ENCODE assay signal across 27 cellular contexts in genomic region chr14:96624661-96625435, GRCh38.
DNase-seq lines count a peak whose midpoint lies in the region; ATAC-seq, FAIRE-seq and TF ChIP-seq lines count a peak whose summit lies in the region.
"Had no signal": no experiment of that assay in that cellular context is flagged by ENCODE, and none has a peak within 500 bp of the region (broad histone marks: within the 10 kb centered on the region; RNA-seq: fewer than 3 reads in every experiment).

No MANE protein-coding gene starts in this region.

- H3K9ac ChIP-seq in BLaER1 (no peak overlapping the region), HepG2 (ENCODE audit: insufficient read depth, low read depth, low read length) (no peak overlapping the region)

- H3K4me3 Mint-ChIP-seq in GM23338 (no peak overlapping the region), WTC11 (no peak overlapping the region)
- H3K4me3 Mint-ChIP-seq: activated CD8-positive, alpha-beta T cell treated with anti-CD3 and anti-CD28 coated beads, Interleukin-2, amount 10 ng/mL, durations not matched to agents 7 days and 5 days; neural crest cell had no signal

- H3K36me3 ChIP-seq in BLaER1 (no peaks in the 10 kb centered on the region), GM23338 (ENCODE audit: insufficient read depth) (no peaks in the 10 kb centered on the region), HepG2 (replicated peaks in 1 of 2; ENCODE audit: control insufficient read depth in 1 of 2, insufficient read depth in 2 of 2, low read length in 2 of 2) (no peaks in the 10 kb centered on the region), psoas muscle (ENCODE audit: insufficient read depth in 1 of 2, low read depth in 1 of 2) (no peaks in the 10 kb centered on the region), vagina (no peaks in the 10 kb centered on the region)
- H3K36me3 ChIP-seq: heart left ventricle, left ventricle myocardium inferior had no signal

- H3K9me3 Mint-ChIP-seq in GM23338 (no peaks in the 10 kb centered on the region), WTC11 (no peaks in the 10 kb centered on the region)
- H3K9me3 Mint-ChIP-seq: neural crest cell had no signal

- H3K9me3 ChIP-seq in BLaER1, result no peaks in the 10 kb centered on the region
- H3K9me3 ChIP-seq in HepG2 (ENCODE audit: low read length), result no peaks in the 10 kb centered on the region
- no peaks in the 10 kb centered on the region for H3K9me3 ChIP-seq in psoas muscle
- no peaks in the 10 kb centered on the region for H3K9me3 ChIP-seq in vagina
- H3K9me3 ChIP-seq: mucosa of descending colon, testis had no signal

- H3K4me1 ChIP-seq in BLaER1 (peaks cover 8% of the 10 kb centered on the region), GM23338 (ENCODE audit: insufficient read depth) (no peaks in the 10 kb centered on the region), HepG2 (ENCODE audit: insufficient read depth, low read length) (no peaks in the 10 kb centered on the region), psoas muscle (no peaks in the 10 kb centered on the region), vagina (no peaks in the 10 kb centered on the region)
- H3K4me1 ChIP-seq: heart left ventricle, left ventricle myocardium inferior, testis had no signal

- TF ChIP-seq RAD21 in HepG2 (CRISPR knock-in tag; IDR thresholded peaks at IDR 0.05), result no peak

- H3F3A ChIP-seq in GM23338 (replicated peaks; ENCODE audit: low read depth), result no peaks in the 10 kb centered on the region

- H3K27ac Mint-ChIP-seq in GM23338, result no peak overlapping the region
- H3K27ac Mint-ChIP-seq in WTC11, result no peak overlapping the region
- H3K27ac Mint-ChIP-seq: activated CD8-positive, alpha-beta T cell treated with anti-CD3 and anti-CD28 coated beads, Interleukin-2, amount 10 ng/mL, durations not matched to agents 7 days and 5 days had no signal

- TF ChIP-seq EP300 in HepG2 (IDR thresholded peaks at IDR 0.05; ENCODE audit: low read depth in 2 of 2, low read length in 2 of 2), result no peak
- TF ChIP-seq EP300 in HepG2 (CRISPR knock-in tag; IDR thresholded peaks at IDR 0.05; ENCODE audit: borderline replicate concordance), result no peak

- no peak overlapping the region for H3K27ac ChIP-seq in BLaER1
- no peak overlapping the region for H3K27ac ChIP-seq in GM23338 (ENCODE audit: low read depth)
- H3K27ac ChIP-seq in HepG2 (ENCODE audit: extremely low read length, insufficient read depth, low read length), result no peak overlapping the region
- no peak overlapping the region for H3K27ac ChIP-seq in psoas muscle
- H3K27ac ChIP-seq in vagina, result no peak overlapping the region
- H3K27ac ChIP-seq: heart left ventricle, left ventricle myocardium inferior, testis had no signal

- H3K4me2 ChIP-seq in BLaER1 (peak overlapping the region; percentile 49), GM23338 (no peak overlapping the region), HepG2 (ENCODE audit: low read depth, low read length) (no peak overlapping the region)
- H3K4me2 ChIP-seq: smooth muscle cell had no signal

- DNase-seq in GM23338 (ENCODE audit: low spot score), result peak; percentile 15
- DNase-seq in WTC11 (ENCODE audit: low spot score), result no peak
- no peak for DNase-seq in HepG2 (ENCODE audit: low spot score)
- no peak for DNase-seq in psoas muscle
- DNase-seq in vagina (ENCODE audit: extremely low spot score in 2 of 2), result no peak
- DNase-seq: activated CD8-positive, alpha-beta T cell treated with anti-CD3 and anti-CD28 coated beads, Interleukin-2, amount 10 ng/mL, durations not matched to agents 7 days and 5 days; activated naive CD4-positive, alpha-beta T cell treated with anti-CD3 and anti-CD28 coated beads, Interleukin-2, amount 50 U/mL, for 16 hours; activated T-cell treated with anti-CD3 and anti-CD28 coated beads, Interleukin-2, amount 50 U/mL, for 1 hour; caudate nucleus; heart left ventricle; Karpas-422; left ventricle myocardium inferior; mucosa of descending colon; NCI-H187; NCI-H226; stimulated activated CD4-positive, alpha-beta T cell treated with anti-CD3 and anti-CD28 coated beads, Interleukin-4, amount 100 ng/mL, for 1 hour; stimulated activated naive CD4-positive, alpha-beta T cell; T1000; testis had no signal

- WGBS in HepG2 (ENCODE audit: low lambda C conversion rate), result 50% methylated on average over 17 of the region's 38 CpGs
- WGBS in psoas muscle, 3 donors, result 31 to 33% (median 31%) methylated on average over 38 of the region's 38 CpGs

- no peak for TF ChIP-seq CTCF in GM23338 (conservative IDR thresholded peaks at IDR 0.05; ENCODE audit: low read depth in 2 of 2)
- TF ChIP-seq CTCF in WTC11 (IDR thresholded peaks at IDR 0.05), result no peak
- no peak for TF ChIP-seq CTCF in HepG2 (CRISPR knock-in tag; IDR thresholded peaks at IDR 0.05)
- TF ChIP-seq CTCF in psoas muscle (IDR thresholded peaks at IDR 0.05), result no peak
- TF ChIP-seq CTCF in vagina (IDR thresholded peaks at IDR 0.05), result no peak

- TF ChIP-seq POLR2A in HepG2 (IDR thresholded peaks at IDR 0.05; ENCODE audit: insufficient read depth in 1 of 2, low read depth in 2 of 2, low read length in 2 of 2), result no peak
- TF ChIP-seq POLR2A in vagina (IDR thresholded peaks at IDR 0.05), result no peak

- H3K4me3 ChIP-seq in BLaER1 (no peak overlapping the region), GM23338 (no peak overlapping the region), HepG2 (replicated peaks in 1 of 3; ENCODE audit: insufficient read depth in 1 of 3, low read depth in 2 of 3, low read length in 3 of 3) (no peak overlapping the region), psoas muscle (no peak overlapping the region), vagina (no peak overlapping the region)
- H3K4me3 ChIP-seq: heart left ventricle, left ventricle myocardium inferior, mucosa of descending colon, smooth muscle cell, testis had no signal

- H3K4me1 Mint-ChIP-seq in GM23338 (peaks cover 4% of the 10 kb centered on the region), WTC11 (0 out of 2 replicates have a peak, but pooled peaks cover 4% of the 10 kb centered on the region)
- H3K4me1 Mint-ChIP-seq: neural crest cell had no signal

- peak; percentile 66 for ATAC-seq in GM23338
- peak; percentile 67 for ATAC-seq in WTC11
- ATAC-seq in HepG2, result peak; percentile 20; the same call in 2 of the 3 replicates
- no peak for ATAC-seq in psoas muscle
- ATAC-seq in GM21717 (IDR thresholded peaks at IDR 0.05; ENCODE audit: unreplicated experiment), result no peak
- no peak for ATAC-seq in HG02571 (IDR thresholded peaks at IDR 0.05; ENCODE audit: unreplicated experiment)
- ATAC-seq: activated CD4-positive, CD25-positive, alpha-beta regulatory T cell treated with anti-CD3 and anti-CD28 coated beads, Interleukin-2, amount 50 U/mL, for 24 hours; activated CD8-positive, alpha-beta T cell treated with anti-CD3 and anti-CD28 coated beads, Interleukin-2, amount 10 ng/mL, durations not matched to agents 7 days and 5 days; HCT116; heart left ventricle; mucosa of descending colon had no signal

- H3K36me3 Mint-ChIP-seq in GM23338 (ENCODE audit: low read depth) (no peaks in the 10 kb centered on the region), WTC11 (no peaks in the 10 kb centered on the region)

- H3K79me2 ChIP-seq in GM23338 (replicated peaks; ENCODE audit: insufficient read depth), result no peaks in the 10 kb centered on the region
- no peaks in the 10 kb centered on the region for H3K79me2 ChIP-seq in HepG2 (ENCODE audit: insufficient read depth, low read length)

- H3K9me2 ChIP-seq in GM23338 (ENCODE audit: insufficient read depth), result 0 out of 2 replicates have a peak, but pooled peaks cover 7% of the 10 kb centered on the region

- no peak for FAIRE-seq in HepG2 (lab: Jason Lieb, UNC)
- FAIRE-seq: endothelial cell of umbilical vein had no signal

- H3K27me3 Mint-ChIP-seq in GM23338 (ENCODE audit: insufficient read depth, low read depth, poor library complexity), result no peaks in the 10 kb centered on the region
- H3K27me3 Mint-ChIP-seq in WTC11 (ENCODE audit: low read depth), result no peaks in the 10 kb centered on the region; the same call in none of the 2 replicates

- no peaks in the 10 kb centered on the region for H4K20me1 ChIP-seq in BLaER1
- H4K20me1 ChIP-seq in GM23338 (replicated peaks; ENCODE audit: insufficient read depth), result no peaks in the 10 kb centered on the region
- H4K20me1 ChIP-seq in HepG2 (ENCODE audit: insufficient read depth, low read length), result no peaks in the 10 kb centered on the region

- POLR2A ChIA-PET in WTC11 (lab: Charles Lee) (interaction anchor here (1.3 kb wide), 1 partner anchor 9 kb away, joined by 3 read pairs; no protein-coding TSS in a partner anchor), HepG2 (lab: Yijun Ruan, JAX) (no interaction called here)

- in situ Hi-C loops in HepG2 (cut with HindIII; ENCODE audit: extremely low pct_ligation_motif_present, low pct_unique_long_range_greater_than_20kb), result no loop called here

- CTCF ChIA-PET in WTC11 (lab: Charles Lee) (interaction anchor here (0.5 to 1.2 kb wide), 5 partner anchors 40 to 631 kb away, joined by 3 to 5 read pairs (median 3); no protein-coding TSS in a partner anchor), HepG2 (lab: Yijun Ruan, JAX; ENCODE audit: low intra/inter-chr PET ratio, low total read pairs) (no interaction called here)

- peak overlapping the region; percentile 92 for H2AFZ ChIP-seq in GM23338
- H2AFZ ChIP-seq in HepG2 (ENCODE audit: low read length), result no peak overlapping the region

- no TSS peak for BruUV-seq in HepG2 (replicated peaks; lab: Mats Ljungman, UMichigan)

- intact Hi-C loops in HepG2 (cut with micrococcal nuclease; ENCODE audit: unreplicated experiment), result no loop called here
- intact Hi-C loops in psoas muscle (cut with DNase I), result no loop called here
- intact Hi-C loops in vagina (cut with DNase I), result no loop called here

- no peaks in the 10 kb centered on the region for H3K27me3 ChIP-seq in BLaER1
- no peaks in the 10 kb centered on the region for H3K27me3 ChIP-seq in GM23338 (ENCODE audit: insufficient read depth)
- peaks cover 9 to 69% of the 10 kb centered on the region in 2 experiments for H3K27me3 ChIP-seq in HepG2 (ENCODE audit: control insufficient read depth in 1 of 2, insufficient read depth in 2 of 2, low read length in 2 of 2)
- peaks cover 0 to 19% (median 16%) of the 10 kb centered on the region in 3 donors for H3K27me3 ChIP-seq in psoas muscle (ENCODE audit: insufficient read depth in 3 of 3, low read length in 2 of 3)
- no peaks in the 10 kb centered on the region for H3K27me3 ChIP-seq in vagina
- H3K27me3 ChIP-seq: testis had no signal

TF ChIP-seq in GM23338, 12 proteins besides CTCF, POLR2A, EP300 and RAD21 (continues in another document):
- TF ChIP-seq CREB1 (CRISPR knock-in tag; IDR thresholded peaks at IDR 0.05; ENCODE audit: low read depth) (no peak), POLR2AphosphoS5 (IDR thresholded peaks at IDR 0.05; ENCODE audit: low read depth) (no peak), STAT1 (IDR thresholded peaks at IDR 0.05; ENCODE audit: unreplicated experiment) (no peak)

TF ChIP-seq in WTC11, 78 proteins besides CTCF, POLR2A, EP300 and RAD21 (continues in another document):
- TF ChIP-seq RELA (CRISPR knock-in tag; IDR thresholded peaks at IDR 0.05; ENCODE audit: borderline replicate concordance), result no peak

TF ChIP-seq in HepG2, 621 proteins besides CTCF, POLR2A, EP300 and RAD21 (continues in another document):
- no peak for TF ChIP-seq HHEX (CRISPR knock-in tag; IDR thresholded peaks at IDR 0.05)
- no peak for TF ChIP-seq ZMYM2 (CRISPR knock-in tag; IDR thresholded peaks at IDR 0.05)

Comparison
In these comparisons a context has a peak if more than half of its experiments do, and no peak if none do; other contexts are left out.
1. ATAC-seq: peak in GM23338 (single experiment), WTC11 (single experiment) and HepG2 (single experiment); none in psoas muscle (0 of 4), GM21717 (single experiment) and HG02571 (single experiment).